12 cellular contexts compared by ENCODE assay signal in the genomic region with DNA sequence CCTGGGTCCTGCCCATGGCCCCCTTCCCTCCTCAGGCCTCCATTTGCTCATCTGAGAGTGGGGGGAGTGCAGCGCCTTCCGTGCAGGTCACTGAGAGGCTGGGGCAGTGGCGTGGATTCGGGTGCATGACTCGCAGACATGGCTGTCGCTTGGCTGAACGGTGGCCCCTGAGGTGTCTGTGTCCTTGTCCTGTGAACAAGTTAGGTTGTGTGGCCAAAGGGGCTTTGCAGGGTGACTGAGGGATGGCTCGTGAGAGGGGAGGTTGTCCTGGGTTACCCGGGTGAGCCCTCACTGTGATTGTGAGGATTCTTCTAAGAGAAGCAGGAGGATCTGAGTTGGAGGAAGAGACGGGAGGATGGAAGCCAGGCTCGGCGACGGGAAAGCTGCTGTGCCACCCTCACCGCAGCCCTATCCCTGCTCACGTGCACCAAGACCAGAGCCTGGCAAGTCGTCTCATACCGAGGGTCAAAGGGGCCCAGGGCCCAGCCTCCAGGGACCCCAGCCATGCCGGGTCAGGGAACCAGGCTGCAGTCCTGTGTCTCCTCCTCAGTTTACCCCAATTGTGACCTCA.
DNase-seq lines count a peak whose midpoint lies in the region; ATAC-seq, FAIRE-seq and TF ChIP-seq lines count a peak whose summit lies in the region.
"Had no signal": no experiment of that assay in that cellular context is flagged by ENCODE, and none has a peak within 500 bp of the region (broad histone marks: within the 10 kb centered on the region; RNA-seq: fewer than 3 reads in every experiment).

No MANE protein-coding gene starts in this region.

- no peak overlapping the region for H3K9ac ChIP-seq in kidney (ENCODE audit: low read length in 2 of 2)

- intact Hi-C loops in kidney (cut with DNase I) (no loop called here), sigmoid colon (cut with DNase I) (no loop called here)

- peaks cover 0 to 21% of the 10 kb centered on the region in 2 donors for H3K4me1 ChIP-seq in kidney (ENCODE audit: control insufficient read depth in 1 of 2, insufficient read depth in 1 of 2, low read depth in 1 of 2, low read length in 2 of 2)
- H3K4me1 ChIP-seq in sigmoid colon: no peaks in the 10 kb centered on the region
- H3K4me1 ChIP-seq: foreskin keratinocyte had no signal

- no peaks in the 10 kb centered on the region for H3K36me3 ChIP-seq in kidney (ENCODE audit: control insufficient read depth in 1 of 2, insufficient read depth in 2 of 2, low read length in 2 of 2)
- no peaks in the 10 kb centered on the region for H3K36me3 ChIP-seq in sigmoid colon

- H3K27me3 ChIP-seq in sigmoid colon: peaks cover 0 to 7% (median 0%) of the 10 kb centered on the region in 3 donors
- H3K27me3 ChIP-seq: body of pancreas had no signal

- WGBS in sigmoid colon, 2 donors: 88 to 89% methylated on average over 18 of the region's 18 CpGs

- ATAC-seq in GM19452 (IDR thresholded peaks at IDR 0.05; ENCODE audit: unreplicated experiment): no peak
- no peak for ATAC-seq in HG03571 (IDR thresholded peaks at IDR 0.05; ENCODE audit: unreplicated experiment)
- ATAC-seq: body of pancreas, foreskin keratinocyte had no signal

- no peak overlapping the region for H3K4me3 ChIP-seq in kidney (ENCODE audit: low read length in 2 of 2)
- H3K4me3 ChIP-seq in sigmoid colon: no peak overlapping the region
- H3K4me3 ChIP-seq: body of pancreas, skin epidermis had no signal

- no peak for TF ChIP-seq POLR2A in sigmoid colon (IDR thresholded peaks at IDR 0.05)

- FAIRE-seq in kidney (lab: Jason Lieb, UNC): no peak
- FAIRE-seq: A204.1 had no signal

- H3K9me3 ChIP-seq in kidney (ENCODE audit: control insufficient read depth in 1 of 2, low read length in 2 of 2) (no peaks in the 10 kb centered on the region), sigmoid colon (no peaks in the 10 kb centered on the region)
- H3K9me3 ChIP-seq: body of pancreas had no signal

- TF ChIP-seq EP300 in sigmoid colon (IDR thresholded peaks at IDR 0.05): no peak

- DNase-seq in activated CD4-positive, alpha-beta T cell treated with anti-CD3 and anti-CD28 coated beads for 1 hour: peak; percentile 5
- no peak for DNase-seq in activated CD4-positive, alpha-beta T cell treated with anti-CD3 and anti-CD28 coated beads for 48 hours
- DNase-seq in activated CD8-positive, alpha-beta memory T cell treated with anti-CD3 and anti-CD28 coated beads for 24 hours: peak; percentile 40
- peak; percentile 67 for DNase-seq in kidney
- DNase-seq in sigmoid colon: peak; percentile 52
- DNase-seq in NCI-H2227 (lab: John Stamatoyannopoulos, UW; ENCODE audit: unreplicated experiment): no peak
- DNase-seq: foreskin keratinocyte had no signal

- TF ChIP-seq CTCF in kidney (IDR thresholded peaks at IDR 0.05; ENCODE audit: borderline replicate concordance, extremely low read depth, insufficient read depth) (no peak), sigmoid colon (IDR thresholded peaks at IDR 0.05) (no peak)

- H3K27ac ChIP-seq in kidney (ENCODE audit: low read depth in 2 of 2, low read length in 2 of 2): no peak overlapping the region
- no peak overlapping the region for H3K27ac ChIP-seq in sigmoid colon
- H3K27ac ChIP-seq: body of pancreas, foreskin keratinocyte, skin epidermis had no signal

Comparison
In these comparisons a context has a peak if more than half of its experiments do, and no peak if none do; other contexts are left out.
1. DNase-seq: peak in activated CD4-positive, alpha-beta T cell treated with anti-CD3 and anti-CD28 coated beads for 1 hour (single experiment), activated CD8-positive, alpha-beta memory T cell treated with anti-CD3 and anti-CD28 coated beads for 24 hours (single experiment), kidney (single experiment) and sigmoid colon (single experiment); none in activated CD4-positive, alpha-beta T cell treated with anti-CD3 and anti-CD28 coated beads for 48 hours (single experiment) and NCI-H2227 (single experiment).